Comparison of ENCODE assay signal across 29 cellular contexts in genomic region chr10:70266701-70267100, GRCh38. TPM values are rescaled to one million over a fixed set of nuclear protein-coding genes. Genes with fewer than 3 reads are reported as not detected.
DNase-seq lines count a peak whose midpoint lies in the region; ATAC-seq and TF ChIP-seq lines count a peak whose summit lies in the region.
"Had no signal": no experiment of that assay in that cellular context is flagged by ENCODE, and none has a peak within 500 bp of the region (broad histone marks: within the 10 kb centered on the region; RNA-seq: fewer than 3 reads in every experiment).

No MANE protein-coding gene starts in this region.

- H3K4me3 Mint-ChIP-seq in stimulated activated naive CD8-positive, alpha-beta T cell treated with anti-CD3 and anti-CD28 coated beads, Interleukin-15, amount 100 ng/mL, for 72 hours = no peak overlapping the region
- H3K4me3 Mint-ChIP-seq: activated naive CD4-positive, alpha-beta T cell treated with anti-CD3 and anti-CD28 coated beads, Interleukin-2, amount 10 ng/mL, durations not matched to agents 7 days and 5 days; memory B cell; stimulated activated memory B cell treated with anti-CD40 and anti-IgM and Interleukin-4, amounts not matched to agents 10 μg/mL and 1 μg/mL and 100 μg/mL, for 72 hours had no signal

- DNase-seq in GM23248 (no peak), MM.1S (no peak), coronary artery (ENCODE audit: low spot score) (peak; percentile 62), smooth muscle cell (lab: John Stamatoyannopoulos, UW; ENCODE audit: unreplicated experiment) (no peak), DMS153 treated with DMSO at 0.1 percent for 48 hours (lab: John Stamatoyannopoulos, UW; ENCODE audit: unreplicated experiment) (no peak), MG63 (no peak)
- no peak for DNase-seq in stimulated activated naive CD8-positive, alpha-beta T cell treated with anti-CD3 and anti-CD28 coated beads, Interleukin-15, amount 100 ng/mL, for 72 hours
- DNase-seq: activated CD4-positive, alpha-beta T cell treated with anti-CD3 and anti-CD28 coated beads for 4 hours; activated naive CD4-positive, alpha-beta T cell treated with anti-CD3 and anti-CD28 coated beads, Interleukin-2, amount 10 ng/mL, durations not matched to agents 7 days and 5 days; activated T-cell treated with anti-CD3 and anti-CD28 coated beads, Interleukin-2, amount 50 U/mL, for 72 hours; anterior cingulate cortex; central memory CD4-positive, alpha-beta T cell; DMS79; dorsolateral prefrontal cortex; heart left ventricle; left cardiac atrium; NCI-H1092 treated with DMSO at 0.1 percent for 48 hours; NCI-H2029; NCI-H774; RPMI8226; stimulated activated CD4-positive, alpha-beta T cell treated with anti-CD3 and anti-CD28 coated beads, Interleukin-2, amount 100 ng/mL, for 24 hours had no signal

- no peak for TF ChIP-seq CTCF in MM.1S (IDR thresholded peaks at IDR 0.05; ENCODE audit: low read length)
- TF ChIP-seq CTCF in coronary artery (IDR thresholded peaks at IDR 0.05) = no peak
- no peak for TF ChIP-seq CTCF in smooth muscle cell (IDR thresholded peaks at IDR 0.05; ENCODE audit: borderline replicate concordance, insufficient read depth, poor library complexity, severe bottlenecking)

- H3K27ac ChIP-seq in GM23248 = peak overlapping the region; percentile 41
- no peak overlapping the region for H3K27ac ChIP-seq in MM.1S (ENCODE audit: low read length)
- H3K27ac ChIP-seq in coronary artery = no peak overlapping the region
- peak overlapping the region; percentile 75 for H3K27ac ChIP-seq in smooth muscle cell (ENCODE audit: low read depth)
- H3K27ac ChIP-seq: dorsolateral prefrontal cortex, heart left ventricle, KMS-11, SK-N-MC, thoracic aorta had no signal

- H3K4me2 ChIP-seq in GM23248 (ENCODE audit: unreplicated experiment) = peak overlapping the region; percentile 44
- no peak overlapping the region for H3K4me2 ChIP-seq in MM.1S (ENCODE audit: low read depth, low read length)
- H3K4me2 ChIP-seq in smooth muscle cell = no peak overlapping the region
- H3K4me2 ChIP-seq: KMS-11 had no signal

- H3K9me3 ChIP-seq in GM23248 (ENCODE audit: low read depth) (no peaks in the 10 kb centered on the region), MM.1S (replicated peaks; ENCODE audit: insufficient read depth, low read length) (no peaks in the 10 kb centered on the region), smooth muscle cell (replicated peaks; ENCODE audit: low read depth) (no peaks in the 10 kb centered on the region), MG63 (peaks cover 5% of the 10 kb centered on the region)
- H3K9me3 ChIP-seq: heart left ventricle, thoracic aorta had no signal

- H3K4me3 ChIP-seq in GM23248 = no peak overlapping the region
- no peak overlapping the region for H3K4me3 ChIP-seq in MM.1S (ENCODE audit: low read length)
- H3K4me3 ChIP-seq in coronary artery = no peak overlapping the region
- H3K4me3 ChIP-seq in smooth muscle cell = no peak overlapping the region
- no peak overlapping the region for H3K4me3 ChIP-seq in MG63
- H3K4me3 ChIP-seq: dorsolateral prefrontal cortex, heart left ventricle, SK-N-MC, thoracic aorta had no signal

- WGBS in GM23248 (ENCODE audit: low coverage in 1 of 2, low lambda C conversion rate in 2 of 2, missing lambda C conversion rate in 2 of 2), 2 experiments = 54 to 67% methylated on average over 1 of the region's 1 CpG
- 70% methylated on average over 1 of the region's 1 CpG for WGBS in smooth muscle cell (ENCODE audit: low lambda C conversion rate)

- no peaks in the 10 kb centered on the region for H3K36me3 ChIP-seq in GM23248 (ENCODE audit: low read depth)
- H3K36me3 ChIP-seq in MM.1S (replicated peaks; ENCODE audit: insufficient read depth, low read length) = no peaks in the 10 kb centered on the region
- no peaks in the 10 kb centered on the region for H3K36me3 ChIP-seq in smooth muscle cell (ENCODE audit: low read depth)
- no peaks in the 10 kb centered on the region for H3K36me3 ChIP-seq in MG63
- H3K36me3 ChIP-seq: heart left ventricle, thoracic aorta had no signal

- H3K27me3 ChIP-seq in GM23248 (replicated peaks; ENCODE audit: insufficient read depth) = no peaks in the 10 kb centered on the region; the same call in 1 of the 2 replicates
- no peaks in the 10 kb centered on the region for H3K27me3 ChIP-seq in MM.1S (replicated peaks; ENCODE audit: insufficient read depth, low read length)
- no peaks in the 10 kb centered on the region for H3K27me3 ChIP-seq in smooth muscle cell (ENCODE audit: low read depth)
- H3K27me3 ChIP-seq in MG63 = no peaks in the 10 kb centered on the region

- H3K79me2 ChIP-seq in GM23248 (ENCODE audit: insufficient read depth) = no peaks in the 10 kb centered on the region
- no peaks in the 10 kb centered on the region for H3K79me2 ChIP-seq in MM.1S (ENCODE audit: low read length)
- H3K79me2 ChIP-seq in smooth muscle cell (ENCODE audit: low read depth) = no peaks in the 10 kb centered on the region

- H3K27ac Mint-ChIP-seq in stimulated activated naive CD8-positive, alpha-beta T cell treated with anti-CD3 and anti-CD28 coated beads, Interleukin-15, amount 100 ng/mL, for 72 hours = no peak overlapping the region
- H3K27ac Mint-ChIP-seq: activated naive CD4-positive, alpha-beta T cell treated with anti-CD3 and anti-CD28 coated beads, Interleukin-2, amount 10 ng/mL, durations not matched to agents 7 days and 5 days; memory B cell; stimulated activated memory B cell treated with anti-CD40 and anti-IgM and Interleukin-4, amounts not matched to agents 10 μg/mL and 1 μg/mL and 100 μg/mL, for 72 hours had no signal

- H3F3A ChIP-seq in GM23248 (ENCODE audit: insufficient read depth) (peaks cover 15% of the 10 kb centered on the region), MM.1S (ENCODE audit: insufficient read depth, low read length) (peaks cover 20% of the 10 kb centered on the region), smooth muscle cell (ENCODE audit: low read depth) (peaks cover 7% of the 10 kb centered on the region)

- H3K4me1 ChIP-seq in GM23248 (ENCODE audit: insufficient read depth) (peaks cover 19% of the 10 kb centered on the region), MM.1S (ENCODE audit: low read length) (peaks cover 37% of the 10 kb centered on the region), smooth muscle cell (ENCODE audit: low read depth) (no peaks in the 10 kb centered on the region)

- peaks cover 20% of the 10 kb centered on the region for H3K4me1 Mint-ChIP-seq in stimulated activated naive CD8-positive, alpha-beta T cell treated with anti-CD3 and anti-CD28 coated beads, Interleukin-15, amount 100 ng/mL, for 72 hours
- H3K4me1 Mint-ChIP-seq: memory B cell had no signal

- H2AFZ ChIP-seq in GM23248 = no peak overlapping the region
- peak overlapping the region; percentile 8; the same call in 1 of the 2 replicates for H2AFZ ChIP-seq in MM.1S (ENCODE audit: low read length)
- H2AFZ ChIP-seq in smooth muscle cell (ENCODE audit: low read depth) = no peak overlapping the region

- H3K27me3 Mint-ChIP-seq in stimulated activated naive CD8-positive, alpha-beta T cell treated with anti-CD3 and anti-CD28 coated beads, Interleukin-15, amount 100 ng/mL, for 72 hours = no peaks in the 10 kb centered on the region

- H3K9ac ChIP-seq in GM23248 (no peak overlapping the region), MM.1S (ENCODE audit: low read length) (no peak overlapping the region), smooth muscle cell (ENCODE audit: low read depth) (no peak overlapping the region)
- H3K9ac ChIP-seq: KMS-11 had no signal

- H4K20me1 ChIP-seq in GM23248 (ENCODE audit: insufficient read depth) (no peaks in the 10 kb centered on the region), MM.1S (ENCODE audit: insufficient read depth, low read length) (no peaks in the 10 kb centered on the region), smooth muscle cell (ENCODE audit: low read depth) (no peaks in the 10 kb centered on the region)

- in situ Hi-C loops in GM23248 (cut with MboI) = no loop called here

- peaks cover 4 to 5% of the 10 kb centered on the region in 2 donors for H3K9me3 Mint-ChIP-seq in stimulated activated naive CD8-positive, alpha-beta T cell treated with anti-CD3 and anti-CD28 coated beads, Interleukin-15, amount 100 ng/mL, for 72 hours

- ATAC-seq in stimulated activated naive CD8-positive, alpha-beta T cell treated with anti-CD3 and anti-CD28 coated beads, Interleukin-15, amount 100 ng/mL, for 72 hours = no peak
- ATAC-seq: stimulated activated memory B cell treated with anti-CD40 and anti-IgM and Interleukin-4, amounts not matched to agents 10 μg/mL and 1 μg/mL and 100 μg/mL, for 72 hours had no signal

- no peaks in the 10 kb centered on the region for H3K9me2 ChIP-seq in GM23248 (ENCODE audit: insufficient read depth)
- no peaks in the 10 kb centered on the region for H3K9me2 ChIP-seq in MM.1S (replicated peaks; ENCODE audit: insufficient read depth, low read length)

RNA-seq across cellular contexts. Expression of gene NPFFR1, which starts 17.1 kb away (rescaled TPM):
- not detected in 2 replicates for total RNA-seq in GM23248 (2014; rRNA removed; shearing (Covaris generic))
- polyA plus RNA-seq in GM23248 (2016; fragmentation: Nextera tagmentation; extraction: Ambion mirVana) = not detected in 2 replicates
- under 0.01 TPM in 1 of 2 replicates, not detected in the other for total RNA-seq in smooth muscle cell
- polyA plus RNA-seq in smooth muscle cell = not detected in 2 replicates
- total RNA-seq in MG63 (2014; rRNA removed; shearing (Covaris generic); ENCODE audit: low replicate concordance) = not detected in 2 replicates
- total RNA-seq: H4; myocyte; T-helper 2 cell treated with Interferon-gamma antibody and Interleukin-4, amounts not matched to agents 100 ng/mL and 5 ng/mL, for 36 hours had no signal
- polyA plus RNA-seq: heart left ventricle had no signal

RNA-seq across cellular contexts. Expression of gene PPA1, which starts 33.5 kb away (rescaled TPM):
- total RNA-seq in GM23248 (2014; rRNA removed; shearing (Covaris generic)) = 105 and 117 TPM in 2 replicates
- 103 and 110 TPM in 2 replicates for polyA plus RNA-seq in GM23248 (2016; fragmentation: Nextera tagmentation; extraction: Ambion mirVana)
- total RNA-seq in smooth muscle cell = 55.6 and 58.4 TPM in 2 replicates
- 38.1 and 46.9 TPM in 2 replicates for polyA plus RNA-seq in smooth muscle cell
- total RNA-seq in MG63 (2014; rRNA removed; shearing (Covaris generic); ENCODE audit: low replicate concordance) = 437 and 481 TPM in 2 replicates

Comparison
In these comparisons a context has a peak if more than half of its experiments do, and no peak if none do; other contexts are left out.
1. H3K27ac ChIP-seq: peak in GM23248 (single experiment) and smooth muscle cell (single experiment); none in MM.1S (single experiment) and coronary artery (0 of 2).